In genomic region chr2:182587831-182588230, GRCh38 we compare ENCODE assay signal across 14 cellular contexts.
DNase-seq lines count a peak whose midpoint lies in the region; ATAC-seq and TF ChIP-seq lines count a peak whose summit lies in the region.
"Had no signal": no experiment of that assay in that cellular context is flagged by ENCODE, and none has a peak within 500 bp of the region (broad histone marks: within the 10 kb centered on the region; RNA-seq: fewer than 3 reads in every experiment).

No MANE protein-coding gene starts in this region.

- H3K4me1 ChIP-seq in IMR-90 (ENCODE audit: control insufficient read depth, insufficient read depth, low read length), result peaks cover 5% of the 10 kb centered on the region
- no peaks in the 10 kb centered on the region for H3K4me1 ChIP-seq in mesendoderm (ENCODE audit: control insufficient read depth, low read depth, low read length)

- in situ Hi-C loops in IMR-90 (cut with MboI; ENCODE audit: low sequenced_read_pairs), result no loop called here

- no peaks in the 10 kb centered on the region for H3K9me1 ChIP-seq in IMR-90 (ENCODE audit: insufficient read depth, low read length)

- no peaks in the 10 kb centered on the region for H4K20me1 ChIP-seq in IMR-90 (ENCODE audit: insufficient read depth, low read length)

- peaks cover 4% of the 10 kb centered on the region; the same call in 1 of the 2 replicates for H3K27me3 ChIP-seq in IMR-90 (ENCODE audit: control insufficient read depth, insufficient read depth, low read length)
- H3K27me3 ChIP-seq in mesendoderm (ENCODE audit: insufficient read depth, low read length, poor library complexity), result no peaks in the 10 kb centered on the region

- H4K8ac ChIP-seq in IMR-90 (ENCODE audit: low read depth in 2 of 2, low read length in 2 of 2) (no peak overlapping the region), mesendoderm (ENCODE audit: low read depth, low read length) (no peak overlapping the region)

- WGBS in IMR-90 (ENCODE audit: extremely low coverage in 2 of 2, insufficient read length in 1 of 2), 2 experiments, result no CpG with 5 or more reads among the region's 1 CpG
- no CpG with 5 or more reads among the region's 1 CpG for WGBS in mesendoderm (ENCODE audit: extremely low coverage, insufficient coverage, low lambda C conversion rate)

- H2BK120ac ChIP-seq in IMR-90 (ENCODE audit: low read depth, low read length), result peak overlapping the region; percentile 58
- no peak overlapping the region for H2BK120ac ChIP-seq in mesendoderm (ENCODE audit: low read depth, low read length)

- no peak overlapping the region for H3K14ac ChIP-seq in IMR-90 (replicated peaks; ENCODE audit: low read depth, low read length)

- H2AK5ac ChIP-seq in IMR-90 (ENCODE audit: low read depth, low read length) (no peak overlapping the region), mesendoderm (ENCODE audit: low read length) (no peak overlapping the region)

- no peaks in the 10 kb centered on the region for H3K9me3 ChIP-seq in IMR-90 (ENCODE audit: control insufficient read depth, insufficient read depth, low read length)

- no peaks in the 10 kb centered on the region for H3K79me2 ChIP-seq in mesendoderm (ENCODE audit: control insufficient read depth, insufficient read depth, low read length)

- H4K5ac ChIP-seq in IMR-90 (ENCODE audit: low read depth, low read length), result no peak overlapping the region
- H4K5ac ChIP-seq in mesendoderm (ENCODE audit: low read length), result no peak overlapping the region

- no peak for TF ChIP-seq CTCF in AG09309 (IDR thresholded peaks at IDR 0.05; ENCODE audit: control insufficient read depth, insufficient read depth, low read depth, low read length, missing control alignments)
- no peak for TF ChIP-seq CTCF in IMR-90 (conservative IDR thresholded peaks at IDR 0.05; ENCODE audit: low read depth, low read length)
- no peak for TF ChIP-seq CTCF in cardiac fibroblast (IDR thresholded peaks at IDR 0.05; ENCODE audit: low read depth, low read length)

- CTCF ChIA-PET in IMR-90 (lab: Yijun Ruan, JAX), result interaction anchor here (0.7 kb wide), 1 partner anchor 23 kb away, joined by 3 read pairs; no protein-coding TSS in a partner anchor

- dilution Hi-C loops in IMR-90 (cut with HindIII; ENCODE audit: low sequenced_read_pairs, unreplicated experiment), result no loop called here

- H3K23ac ChIP-seq in IMR-90 (ENCODE audit: low read depth, low read length) (no peak overlapping the region), mesendoderm (ENCODE audit: low read length) (no peak overlapping the region)

- H3K9ac ChIP-seq in IMR-90 (ENCODE audit: low read depth, low read length) (no peak overlapping the region), mesendoderm (ENCODE audit: low read length) (no peak overlapping the region)
- H3K9ac ChIP-seq: KMS-11 had no signal

- peak; percentile 89 for ATAC-seq in IMR-90 (ENCODE audit: low read depth)
- no peak for ATAC-seq in stimulated activated naive CD8-positive, alpha-beta T cell treated with anti-CD3 and anti-CD28 coated beads, Interleukin-15, Interleukin-2, amounts not matched to agents 100 U/mL and 50 U/mL, for 24 hours
- ATAC-seq in HG02610 (IDR thresholded peaks at IDR 0.05; ENCODE audit: unreplicated experiment), result no peak

- peak overlapping the region; percentile 73; the same call in 1 of the 2 replicates for H3K27ac ChIP-seq in IMR-90 (ENCODE audit: insufficient read depth, low read length)
- no peak overlapping the region for H3K27ac ChIP-seq in mesendoderm (ENCODE audit: low read depth, low read length)
- H3K27ac ChIP-seq: C4-2B, KMS-11 had no signal

- H2BK15ac ChIP-seq in IMR-90 (ENCODE audit: low read depth, low read length) (no peak overlapping the region), mesendoderm (replicated peaks; ENCODE audit: low read depth) (no peak overlapping the region)

- no peak overlapping the region for H2BK20ac ChIP-seq in IMR-90 (ENCODE audit: low read depth, low read length)

- H2BK5ac ChIP-seq in IMR-90 (ENCODE audit: low read depth, low read length, poor library complexity, severe bottlenecking) (peak overlapping the region; percentile 86), mesendoderm (ENCODE audit: low read length) (no peak overlapping the region)

- H3K4me2 ChIP-seq in IMR-90 (ENCODE audit: low read depth, low read length) (peak overlapping the region; percentile 81; the same call in 1 of the 2 replicates), mesendoderm (ENCODE audit: low read length) (no peak overlapping the region)
- H3K4me2 ChIP-seq: KMS-11 had no signal

- intact Hi-C loops in IMR-90 (cut with micrococcal nuclease), result loop anchor here (2.0 kb wide), 1 partner anchor 139 kb away; no protein-coding TSS in a partner anchor

- H3K4me3 ChIP-seq in AG09309 (ENCODE audit: control insufficient read depth, low read depth, low read length) (no peak overlapping the region), IMR-90 (ENCODE audit: insufficient read depth, low read depth, low read length) (no peak overlapping the region), cardiac fibroblast (replicated peaks in 1 of 2; ENCODE audit: low read depth in 2 of 2, low read length in 2 of 2) (no peak overlapping the region), mesendoderm (ENCODE audit: low read length) (no peak overlapping the region)

- H3K18ac ChIP-seq in IMR-90 (ENCODE audit: low read depth, low read length), result peak overlapping the region; percentile 86
- H3K18ac ChIP-seq in mesendoderm (ENCODE audit: low read length), result no peak overlapping the region

- POLR2A ChIA-PET in IMR-90 (lab: Charles Lee; ENCODE audit: unreplicated experiment), result no interaction called here

- H4K91ac ChIP-seq in IMR-90 (ENCODE audit: insufficient read depth, low read depth, low read length), result peak overlapping the region; percentile 5; the same call in 1 of the 2 replicates

- no peak for TF ChIP-seq POLR2A in IMR-90 (IDR thresholded peaks at IDR 0.05; ENCODE audit: low read depth, low read length)

- peak overlapping the region; percentile 75; the same call in 1 of the 2 replicates for H3K56ac ChIP-seq in IMR-90 (ENCODE audit: extremely low read depth, insufficient read depth, low read length)
- no peak overlapping the region for H3K56ac ChIP-seq in mesendoderm (ENCODE audit: low read length)

- DNase-seq in AG09309 (ENCODE audit: low read depth) (peak; percentile 85), IMR-90 (peak; percentile 94), cardiac fibroblast (ENCODE audit: low read depth in 2 of 2) (peak; percentile 86 to 90), mesendoderm (peak; percentile 21), medulla oblongata (ENCODE audit: extremely low spot score) (no peak)
- DNase-seq in activated CD8-positive, alpha-beta memory T cell treated with anti-CD3 and anti-CD28 coated beads, Interleukin-2, amount 50 U/mL, for 48 hours, result no peak
- DNase-seq in stimulated activated naive CD8-positive, alpha-beta T cell treated with anti-CD3 and anti-CD28 coated beads, Interleukin-15, Interleukin-2, amounts not matched to agents 100 U/mL and 50 U/mL, for 24 hours, result no peak
- DNase-seq: activated CD4-positive, alpha-beta T cell treated with anti-CD3 and anti-CD28 coated beads for 1 hour; activated T-cell treated with anti-CD3 and anti-CD28 coated beads, Interleukin-2, amount 50 U/mL, for 48 hours; NCI-H2081; nucleus accumbens had no signal

- no TSS peak for BruUV-seq in IMR-90 (replicated peaks; lab: Mats Ljungman, UMichigan)

- H3K36me3 ChIP-seq in IMR-90 (ENCODE audit: control insufficient read depth, insufficient read depth, low read length) (no peaks in the 10 kb centered on the region), mesendoderm (ENCODE audit: control insufficient read depth, insufficient read depth, low read length) (no peaks in the 10 kb centered on the region)

- H3K4ac ChIP-seq in IMR-90 (ENCODE audit: low read depth, low read length) (no peak overlapping the region), mesendoderm (ENCODE audit: low read depth, low read length) (no peak overlapping the region)

- H2AFZ ChIP-seq in IMR-90 (replicated peaks; ENCODE audit: low read length, poor library complexity), result no peak overlapping the region

- no peak for TF ChIP-seq RAD21 in IMR-90 (IDR thresholded peaks at IDR 0.05; ENCODE audit: low read length)

- H2AK9ac ChIP-seq in IMR-90 (replicated peaks; ENCODE audit: low read depth, low read length, poor library complexity), result no peak overlapping the region

- H3K79me1 ChIP-seq in IMR-90 (ENCODE audit: low read depth in 1 of 2, low read length in 2 of 2) (no peaks in the 10 kb centered on the region), mesendoderm (ENCODE audit: low read length) (no peaks in the 10 kb centered on the region)

TF ChIP-seq in IMR-90, 13 proteins besides CTCF, POLR2A, EP300 and RAD21 (continues in another document):
- no peak for TF ChIP-seq RFX5 (IDR thresholded peaks at IDR 0.05; ENCODE audit: low read depth, low read length)
- no peak for TF ChIP-seq FOS (IDR thresholded peaks at IDR 0.05; ENCODE audit: low read depth, low read length)
- TF ChIP-seq SMC3 (IDR thresholded peaks at IDR 0.05; ENCODE audit: low read depth, low read length), result no peak
- no peak for TF ChIP-seq RCOR1 (IDR thresholded peaks at IDR 0.05; ENCODE audit: insufficient replicate concordance, low read length)
- no peak for TF ChIP-seq CHD1 (IDR thresholded peaks at IDR 0.05; ENCODE audit: low read depth, low read length)
- TF ChIP-seq, protein P1, sequence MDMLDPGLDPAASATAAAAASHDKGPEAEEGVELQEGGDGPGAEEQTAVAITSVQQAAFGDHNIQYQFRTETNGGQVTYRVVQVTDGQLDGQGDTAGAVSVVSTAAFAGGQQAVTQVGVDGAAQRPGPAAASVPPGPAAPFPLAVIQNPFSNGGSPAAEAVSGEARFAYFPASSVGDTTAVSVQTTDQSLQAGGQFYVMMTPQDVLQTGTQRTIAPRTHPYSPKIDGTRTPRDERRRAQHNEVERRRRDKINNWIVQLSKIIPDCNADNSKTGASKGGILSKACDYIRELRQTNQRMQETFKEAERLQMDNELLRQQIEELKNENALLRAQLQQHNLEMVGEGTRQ (IDR thresholded peaks at IDR 0.05; ENCODE audit: low read depth, low read length), result no peak
- TF ChIP-seq, protein P2, sequence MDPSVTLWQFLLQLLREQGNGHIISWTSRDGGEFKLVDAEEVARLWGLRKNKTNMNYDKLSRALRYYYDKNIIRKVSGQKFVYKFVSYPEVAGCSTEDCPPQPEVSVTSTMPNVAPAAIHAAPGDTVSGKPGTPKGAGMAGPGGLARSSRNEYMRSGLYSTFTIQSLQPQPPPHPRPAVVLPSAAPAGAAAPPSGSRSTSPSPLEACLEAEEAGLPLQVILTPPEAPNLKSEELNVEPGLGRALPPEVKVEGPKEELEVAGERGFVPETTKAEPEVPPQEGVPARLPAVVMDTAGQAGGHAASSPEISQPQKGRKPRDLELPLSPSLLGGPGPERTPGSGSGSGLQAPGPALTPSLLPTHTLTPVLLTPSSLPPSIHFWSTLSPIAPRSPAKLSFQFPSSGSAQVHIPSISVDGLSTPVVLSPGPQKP (IDR thresholded peaks at IDR 0.05; ENCODE audit: borderline replicate concordance, low read depth, low read length), result no peak
- TF ChIP-seq MAZ (IDR thresholded peaks at IDR 0.05; ENCODE audit: borderline replicate concordance, low read depth, low read length), result no peak
- TF ChIP-seq MAFK (IDR thresholded peaks at IDR 0.05; ENCODE audit: low read depth, low read length), result no peak
- no peak; the same call in 1 of the 2 replicates for TF ChIP-seq CEBPB (IDR thresholded peaks at IDR 0.05; ENCODE audit: low read depth, low read length)
- TF ChIP-seq NFE2L2 (IDR thresholded peaks at IDR 0.05; ENCODE audit: low read depth, low read length), result no peak

Comparison
In these comparisons a context has a peak if more than half of its experiments do, and no peak if none do; other contexts are left out.
1. DNase-seq: peak in AG09309 (single experiment), IMR-90 (single experiment), cardiac fibroblast (2 of 2) and mesendoderm (single experiment); none in activated CD8-positive, alpha-beta memory T cell treated with anti-CD3 and anti-CD28 coated beads, Interleukin-2, amount 50 U/mL, for 48 hours (single experiment), medulla oblongata (single experiment) and stimulated activated naive CD8-positive, alpha-beta T cell treated with anti-CD3 and anti-CD28 coated beads, Interleukin-15, Interleukin-2, amounts not matched to agents 100 U/mL and 50 U/mL, for 24 hours (single experiment).